9 cellular contexts compared by ENCODE assay signal in the genomic region with DNA sequence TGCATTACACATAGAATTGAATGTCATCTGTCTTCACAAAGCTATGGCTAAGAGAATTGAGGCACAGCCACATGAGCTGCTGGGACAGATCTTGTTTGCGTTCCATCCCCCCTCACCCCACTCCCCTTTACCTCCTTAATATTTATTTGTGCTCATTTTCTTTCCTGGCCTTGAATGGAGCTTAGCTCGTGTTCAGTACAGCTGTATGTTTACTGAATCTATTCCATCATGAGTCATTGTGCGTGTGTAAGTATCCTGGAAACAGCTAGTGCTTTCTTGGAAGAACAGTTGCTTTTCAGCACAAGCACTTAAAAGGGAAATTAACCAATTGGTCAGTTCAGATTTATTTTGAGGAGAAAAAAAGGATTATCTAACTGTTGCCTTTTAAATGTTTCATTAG. TPM values are rescaled to one million over a fixed set of nuclear protein-coding genes. Genes with fewer than 3 reads are reported as not detected.
DNase-seq lines count a peak whose midpoint lies in the region; ATAC-seq and TF ChIP-seq lines count a peak whose summit lies in the region.
"Had no signal": no experiment of that assay in that cellular context is flagged by ENCODE, and none has a peak within 500 bp of the region (broad histone marks: within the 10 kb centered on the region; RNA-seq: fewer than 3 reads in every experiment).

No MANE protein-coding gene starts in this region.

- CTCF ChIA-PET in HEK293T (lab: Yijun Ruan, JAX) = interaction anchor here (0.8 kb wide), 1 partner anchor 13 kb away, joined by 3 read pairs; no protein-coding TSS in a partner anchor

- ATAC-seq in GM21447 (IDR thresholded peaks at IDR 0.05; ENCODE audit: unreplicated experiment) = no peak

- peak; percentile 40 for DNase-seq in HT1080 (ENCODE audit: low read depth)
- DNase-seq in NCI-H774 (lab: John Stamatoyannopoulos, UW) = peak; percentile 64
- peak; percentile 2 for DNase-seq in fibroblast of peridontal ligament (ENCODE audit: extremely low read depth)
- DNase-seq in pulmonary artery endothelial cell (ENCODE audit: low read depth, low spot score) = peak; percentile 27
- DNase-seq in NCI-H187 (lab: John Stamatoyannopoulos, UW) = no peak
- DNase-seq in SW480 (ENCODE audit: low spot score) = no peak
- DNase-seq in HEK293T (ENCODE audit: extremely low spot score) = no peak

- POLR2A ChIA-PET in HEK293T (lab: Yijun Ruan, JAX) = interaction anchor here (0.8 to 1.3 kb wide), 3 partner anchors 9 to 19 kb away, joined by 3 to 6 read pairs (median 3); no protein-coding TSS in a partner anchor

TF ChIP-seq in HEK293T, 16 proteins besides CTCF, POLR2A, EP300 and RAD21:
- TF ChIP-seq CTBP1 (IDR thresholded peaks at IDR 0.05; ENCODE audit: borderline replicate concordance) = no peak
TF ChIP-seq in HEK293T: peak in this region for 0.

RNA-seq across cellular contexts. Expression of a gene that starts 14.7 kb away (rescaled TPM):
- total RNA-seq in HT1080 (2014; rRNA removed; shearing (Covaris generic)) = 0.06 TPM in 1 of 2 replicates, not detected in the other
- polyA plus RNA-seq in HT1080 (2015; cell fraction: cytosol; rRNA removed) = 0.01 TPM in 1 of 2 replicates, not detected in the other
- 0.06 TPM in 1 of 2 replicates, not detected in the other for polyA plus RNA-seq in HT1080 (2015; cell fraction: nucleus; rRNA removed)
- total RNA-seq in pulmonary artery endothelial cell = 0.46 and 0.49 TPM in 2 replicates
- total RNA-seq: activated CD8-positive, alpha-beta memory T cell treated with anti-CD3 and anti-CD28 coated beads for 36 hours had no signal

Comparison
In these comparisons a context has a peak if more than half of its experiments do, and no peak if none do; other contexts are left out.
1. DNase-seq: peak in HT1080 (single experiment), NCI-H774 (single experiment), fibroblast of peridontal ligament (single experiment) and pulmonary artery endothelial cell (single experiment); none in NCI-H187 (0 of 2), SW480 (single experiment) and HEK293T (single experiment).